16 cellular contexts compared by ENCODE assay signal in the genomic region with DNA sequence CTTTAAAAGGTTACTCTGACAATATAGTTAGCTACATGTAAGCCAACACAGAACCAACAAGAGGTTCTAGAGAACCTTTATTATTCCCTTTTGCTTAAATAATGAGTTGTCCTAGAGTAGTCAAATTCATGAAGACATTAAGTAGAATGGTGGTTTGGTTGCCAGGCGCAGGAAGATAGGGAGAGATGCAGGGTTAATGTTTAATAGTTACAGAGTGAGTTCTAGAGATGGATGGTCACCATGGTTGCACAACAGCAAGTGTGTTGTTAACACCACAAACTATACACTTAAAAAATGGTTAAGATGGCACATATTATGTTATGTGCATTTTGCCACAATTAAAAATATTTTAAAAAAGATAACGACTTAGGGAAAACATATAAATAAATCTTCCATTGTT. TPM values are rescaled to one million over a fixed set of nuclear protein-coding genes. Genes with fewer than 3 reads are reported as not detected.
A peak's percentile ranks its signal among the peaks of the same experiment; 100 is the strongest.
DNase-seq lines count a peak whose midpoint lies in the region; ATAC-seq and TF ChIP-seq lines count a peak whose summit lies in the region.
"Had no signal": no experiment of that assay in that cellular context is flagged by ENCODE, and none has a peak within 500 bp of the region (broad histone marks: within the 10 kb centered on the region; RNA-seq: fewer than 3 reads in every experiment).

No MANE protein-coding gene starts in this region.

- WGBS in body of pancreas, 2 donors, result 68 to 76% methylated on average over 2 of the region's 2 CpGs

- intact Hi-C loops in body of pancreas (cut with DNase I), result no loop called here
- intact Hi-C loops in dorsolateral prefrontal cortex (cut with DNase I), result no loop called here
- intact Hi-C loops in activated T-helper 1 cell treated with anti-CD3 and anti-CD28 coated beads, Interleukin-12 subunit alpha, Interleukin-12 subunit beta, Interleukin-2, Interleukin-4 antibody, amounts not matched to agents 30 ng/mL and 10 ng/mL and 1 ng/mL, durations not matched to agents 14 hours and 24 hours and 36 hours (cut with micrococcal nuclease), result no loop called here

- H3K27me3 ChIP-seq in body of pancreas, result no peaks in the 10 kb centered on the region
- H3K27me3 ChIP-seq in dorsolateral prefrontal cortex, result no peaks in the 10 kb centered on the region
- H3K27me3 ChIP-seq: BLaER1 treated with 17β-estradiol and CSF1 and Interleukin-3, amounts not matched to agents 10 nM and 100 nM had no signal

- no peaks in the 10 kb centered on the region for H3K27me3 Mint-ChIP-seq in progenitor cell of endocrine pancreas
- peaks cover 6% of the 10 kb centered on the region for H3K27me3 Mint-ChIP-seq in activated T-helper 1 cell treated with anti-CD3 and anti-CD28 coated beads, Interleukin-12 subunit alpha, Interleukin-12 subunit beta, Interleukin-2, Interleukin-4 antibody, amounts not matched to agents 30 ng/mL and 10 ng/mL and 1 ng/mL, durations not matched to agents 14 hours and 24 hours and 36 hours (ENCODE audit: insufficient read depth)
- H3K27me3 Mint-ChIP-seq: B cell had no signal

- H3K4me3 ChIP-seq in body of pancreas (no peak overlapping the region), dorsolateral prefrontal cortex (no peak overlapping the region)
- H3K4me3 ChIP-seq: BLaER1 treated with 17β-estradiol and CSF1 and Interleukin-3, amounts not matched to agents 10 nM and 100 nM had no signal

- no peak for TF ChIP-seq CTCF in body of pancreas (IDR thresholded peaks at IDR 0.05)
- TF ChIP-seq CTCF in progenitor cell of endocrine pancreas (IDR thresholded peaks at IDR 0.05; ENCODE audit: unreplicated experiment), result no peak
- TF ChIP-seq CTCF in dorsolateral prefrontal cortex (IDR thresholded peaks at IDR 0.05 in 54 of 56, conservative IDR thresholded peaks at IDR 0.05 in 2 of 56; ENCODE audit: low read depth in 1 of 56, partially characterized antibody in 56 of 56), result no peak

- H3K27ac ChIP-seq in body of pancreas, result no peak overlapping the region
- H3K27ac ChIP-seq in dorsolateral prefrontal cortex, result no peak overlapping the region
- H3K27ac ChIP-seq: BLaER1 treated with 17β-estradiol and CSF1 and Interleukin-3, amounts not matched to agents 10 nM and 100 nM had no signal

- no peak overlapping the region for H3K4me3 Mint-ChIP-seq in progenitor cell of endocrine pancreas (ENCODE audit: low read depth)
- H3K4me3 Mint-ChIP-seq in activated T-helper 1 cell treated with anti-CD3 and anti-CD28 coated beads, Interleukin-12 subunit alpha, Interleukin-12 subunit beta, Interleukin-2, Interleukin-4 antibody, amounts not matched to agents 30 ng/mL and 10 ng/mL and 1 ng/mL, durations not matched to agents 14 hours and 24 hours and 36 hours, result no peak overlapping the region
- H3K4me3 Mint-ChIP-seq: B cell; CD4-positive, CD25-positive, alpha-beta regulatory T cell; CD8-positive, alpha-beta memory T cell; H9 had no signal

- TF ChIP-seq POLR2A in body of pancreas (IDR thresholded peaks at IDR 0.05), result no peak

- no peak for ATAC-seq in body of pancreas

- no peaks in the 10 kb centered on the region for H3K9me3 Mint-ChIP-seq in progenitor cell of endocrine pancreas (ENCODE audit: low read depth)
- no peaks in the 10 kb centered on the region for H3K9me3 Mint-ChIP-seq in activated T-helper 1 cell treated with anti-CD3 and anti-CD28 coated beads, Interleukin-12 subunit alpha, Interleukin-12 subunit beta, Interleukin-2, Interleukin-4 antibody, amounts not matched to agents 30 ng/mL and 10 ng/mL and 1 ng/mL, durations not matched to agents 14 hours and 24 hours and 36 hours
- H3K9me3 Mint-ChIP-seq: H9 had no signal

- H3K4me1 ChIP-seq in body of pancreas, result no peaks in the 10 kb centered on the region
- H3K4me1 ChIP-seq: Caco-2 had no signal

- no peaks in the 10 kb centered on the region for H3K9me3 ChIP-seq in body of pancreas
- H3K9me3 ChIP-seq: BLaER1 treated with 17β-estradiol and CSF1 and Interleukin-3, amounts not matched to agents 10 nM and 100 nM; Caco-2 had no signal

- no peaks in the 10 kb centered on the region for H3K36me3 ChIP-seq in body of pancreas (replicated peaks in 1 of 2; ENCODE audit: insufficient read depth in 1 of 2, low read depth in 2 of 2)
- H3K36me3 ChIP-seq: BLaER1 treated with 17β-estradiol and CSF1 and Interleukin-3, amounts not matched to agents 10 nM and 100 nM had no signal

- H3K4me1 Mint-ChIP-seq in progenitor cell of endocrine pancreas (ENCODE audit: low read depth), result peaks cover 9% of the 10 kb centered on the region
- H3K4me1 Mint-ChIP-seq in activated T-helper 1 cell treated with anti-CD3 and anti-CD28 coated beads, Interleukin-12 subunit alpha, Interleukin-12 subunit beta, Interleukin-2, Interleukin-4 antibody, amounts not matched to agents 30 ng/mL and 10 ng/mL and 1 ng/mL, durations not matched to agents 14 hours and 24 hours and 36 hours (ENCODE audit: low read depth), result no peaks in the 10 kb centered on the region
- H3K4me1 Mint-ChIP-seq: B cell; CD4-positive, CD25-positive, alpha-beta regulatory T cell; CD8-positive, alpha-beta memory T cell; H9 had no signal

- no peaks in the 10 kb centered on the region for H3K36me3 Mint-ChIP-seq in progenitor cell of endocrine pancreas (ENCODE audit: insufficient read depth)
- H3K36me3 Mint-ChIP-seq in activated T-helper 1 cell treated with anti-CD3 and anti-CD28 coated beads, Interleukin-12 subunit alpha, Interleukin-12 subunit beta, Interleukin-2, Interleukin-4 antibody, amounts not matched to agents 30 ng/mL and 10 ng/mL and 1 ng/mL, durations not matched to agents 14 hours and 24 hours and 36 hours (ENCODE audit: low read depth), result no peaks in the 10 kb centered on the region
- H3K36me3 Mint-ChIP-seq: CD4-positive, CD25-positive, alpha-beta regulatory T cell; CD8-positive, alpha-beta memory T cell had no signal

- peak overlapping the region; percentile 80 for H3K27ac Mint-ChIP-seq in progenitor cell of endocrine pancreas
- no peak overlapping the region for H3K27ac Mint-ChIP-seq in activated T-helper 1 cell treated with anti-CD3 and anti-CD28 coated beads, Interleukin-12 subunit alpha, Interleukin-12 subunit beta, Interleukin-2, Interleukin-4 antibody, amounts not matched to agents 30 ng/mL and 10 ng/mL and 1 ng/mL, durations not matched to agents 14 hours and 24 hours and 36 hours
- H3K27ac Mint-ChIP-seq: B cell; CD4-positive, CD25-positive, alpha-beta regulatory T cell; CD8-positive, alpha-beta memory T cell; H9 had no signal

- DNase-seq in COLO668 (lab: John Stamatoyannopoulos, UW; ENCODE audit: unreplicated experiment) (peak; percentile 53), body of pancreas (peak in 3 of 4 donors; percentile 13 to 39 (median 27)), left kidney (ENCODE audit: low read depth, low spot score) (peak; percentile 20), progenitor cell of endocrine pancreas (ENCODE audit: low spot score, unreplicated experiment) (no peak), NCI-H510A (lab: John Stamatoyannopoulos, UW) (no peak), C1 segment of cervical spinal cord (lab: John Stamatoyannopoulos, UW) (no peak), dorsolateral prefrontal cortex (no peak)
- DNase-seq in activated T-helper 1 cell treated with anti-CD3 and anti-CD28 coated beads, Interleukin-12 subunit alpha, Interleukin-12 subunit beta, Interleukin-2, Interleukin-4 antibody, amounts not matched to agents 30 ng/mL and 10 ng/mL and 1 ng/mL, durations not matched to agents 14 hours and 24 hours and 36 hours (ENCODE audit: low spot score), result no peak
- DNase-seq: Caco-2; CD4-positive, CD25-positive, alpha-beta regulatory T cell; CD8-positive, alpha-beta memory T cell; DMS79 treated with DMSO at 0.1 percent for 48 hours; GF-D8; H9 had no signal

RNA-seq across cellular contexts. Expression of gene RTN1, which starts 26.2 kb away (rescaled TPM):
- total RNA-seq in body of pancreas, result 10 to 100 TPM in 1 of 2 donors, 1 to 10 TPM in 1; 8.6 to 11.2 TPM
- total RNA-seq in progenitor cell of endocrine pancreas, result 23.4 and 27.0 TPM in 2 replicates
- 1,000 to 10,000 TPM in 13 of 120 experiments, 100 to 1,000 TPM in 107; 194 to 1,123 (median 809) TPM for total RNA-seq in dorsolateral prefrontal cortex
- total RNA-seq in activated T-helper 1 cell treated with anti-CD3 and anti-CD28 coated beads, Interleukin-12 subunit alpha, Interleukin-12 subunit beta, Interleukin-2, Interleukin-4 antibody, amounts not matched to agents 30 ng/mL and 10 ng/mL and 1 ng/mL, durations not matched to agents 14 hours and 24 hours and 36 hours, result not detected in 2 replicates
- total RNA-seq: B cell had no signal

Comparison
In these comparisons a context has a peak if more than half of its experiments do, and no peak if none do; other contexts are left out.
1. DNase-seq: peak in COLO668 (single experiment), body of pancreas (3 of 4) and left kidney (single experiment); none in progenitor cell of endocrine pancreas (single experiment), NCI-H510A (single experiment), C1 segment of cervical spinal cord (0 of 14), dorsolateral prefrontal cortex (0 of 10) and activated T-helper 1 cell treated with anti-CD3 and anti-CD28 coated beads, Interleukin-12 subunit alpha, Interleukin-12 subunit beta, Interleukin-2, Interleukin-4 antibody, amounts not matched to agents 30 ng/mL and 10 ng/mL and 1 ng/mL, durations not matched to agents 14 hours and 24 hours and 36 hours (single experiment).